24 cellular contexts compared by ENCODE assay signal in genomic region chr19:39181500-39182173, GRCh38. TPM values are rescaled to one million over a fixed set of nuclear protein-coding genes. Genes with fewer than 3 reads are reported as not detected.
"Had no signal": no experiment of that assay in that cellular context is flagged by ENCODE, and none has a peak within 500 bp of the region (broad histone marks: within the 10 kb centered on the region; RNA-seq: fewer than 3 reads in every experiment).

No MANE protein-coding gene starts in this region.

- H3K4me1 ChIP-seq: spleen, testis, upper lobe of left lung had no signal

- H3K4me1 Mint-ChIP-seq: activated naive CD4-positive, alpha-beta T cell treated with anti-CD3 and anti-CD28 coated beads, Interleukin-2, amount 10 ng/mL, durations not matched to agents 7 days and 5 days; activated naive CD8-positive, alpha-beta T cell treated with anti-CD3 and anti-CD28 coated beads, Interleukin-2, amount 50 U/mL, for 24 hours; brain; naive thymus-derived CD8-positive, alpha-beta T cell; stimulated activated memory B cell treated with anti-CD40 and anti-IgM and Interleukin-4, amounts not matched to agents 10 μg/mL and 1 μg/mL and 100 μg/mL, for 72 hours; T-cell had no signal

- H3K4me3 Mint-ChIP-seq: activated naive CD4-positive, alpha-beta T cell treated with anti-CD3 and anti-CD28 coated beads, Interleukin-2, amount 10 ng/mL, durations not matched to agents 7 days and 5 days; activated naive CD8-positive, alpha-beta T cell treated with anti-CD3 and anti-CD28 coated beads, Interleukin-2, amount 50 U/mL, for 24 hours; activated T-cell treated with anti-CD3 and anti-CD28 coated beads, Interleukin-2, amount 50 U/mL, for 4 hours; brain; naive thymus-derived CD8-positive, alpha-beta T cell; stimulated activated memory B cell treated with anti-CD40 and anti-IgM and Interleukin-4, amounts not matched to agents 10 μg/mL and 1 μg/mL and 100 μg/mL, for 72 hours; T-cell had no signal

- H3K27me3 Mint-ChIP-seq: activated naive CD4-positive, alpha-beta T cell treated with anti-CD3 and anti-CD28 coated beads, Interleukin-2, amount 10 ng/mL, durations not matched to agents 7 days and 5 days; activated naive CD8-positive, alpha-beta T cell treated with anti-CD3 and anti-CD28 coated beads, Interleukin-2, amount 50 U/mL, for 24 hours; brain; naive thymus-derived CD8-positive, alpha-beta T cell; stimulated activated memory B cell treated with anti-CD40 and anti-IgM and Interleukin-4, amounts not matched to agents 10 μg/mL and 1 μg/mL and 100 μg/mL, for 72 hours had no signal

- H3K27ac ChIP-seq: spleen, testis had no signal

- H3K9me3 ChIP-seq: spleen, testis, upper lobe of left lung had no signal

- H3K27me3 ChIP-seq: spleen, testis, upper lobe of left lung had no signal

- FAIRE-seq: colon, frontal cortex had no signal

- ATAC-seq: activated naive CD8-positive, alpha-beta T cell treated with anti-CD3 and anti-CD28 coated beads, Interleukin-2, amount 50 U/mL, for 24 hours; activated T-cell treated with anti-CD3 and anti-CD28 coated beads, Interleukin-2, amount 50 U/mL, for 4 hours; left ventricle myocardium superior; naive thymus-derived CD8-positive, alpha-beta T cell; stimulated activated memory B cell treated with anti-CD40 and anti-IgM and Interleukin-4, amounts not matched to agents 10 μg/mL and 1 μg/mL and 100 μg/mL, for 72 hours; T-cell had no signal

- H3K4me3 ChIP-seq: spleen, testis, upper lobe of left lung had no signal

- H3K27ac Mint-ChIP-seq: activated naive CD4-positive, alpha-beta T cell treated with anti-CD3 and anti-CD28 coated beads, Interleukin-2, amount 10 ng/mL, durations not matched to agents 7 days and 5 days; activated naive CD8-positive, alpha-beta T cell treated with anti-CD3 and anti-CD28 coated beads, Interleukin-2, amount 50 U/mL, for 24 hours; stimulated activated memory B cell treated with anti-CD40 and anti-IgM and Interleukin-4, amounts not matched to agents 10 μg/mL and 1 μg/mL and 100 μg/mL, for 72 hours; T-cell had no signal

- DNase-seq: activated CD4-positive, alpha-beta T cell treated with anti-CD3 and anti-CD28 coated beads for 48 hours; activated CD4-positive, CD25-positive, alpha-beta regulatory T cell; activated CD8-positive, alpha-beta memory T cell treated with anti-CD3 and anti-CD28 coated beads, Interleukin-2, amount 50 U/mL, for 4 hours; activated naive CD4-positive, alpha-beta T cell treated with anti-CD3 and anti-CD28 coated beads, Interleukin-2, amount 10 ng/mL, durations not matched to agents 7 days and 5 days; activated naive CD8-positive, alpha-beta T cell treated with anti-CD3 and anti-CD28 coated beads, Interleukin-2, amount 50 U/mL, for 24 hours; activated T-cell treated with anti-CD3 and anti-CD28 coated beads, Interleukin-2, amount 50 U/mL, for 4 hours; anterior cingulate cortex; central memory CD4-positive, alpha-beta T cell; erythroblast; left ventricle myocardium superior; mesendoderm; naive thymus-derived CD8-positive, alpha-beta T cell; spleen; stimulated activated CD4-positive, alpha-beta T cell treated with anti-CD3 and anti-CD28 coated beads, Interleukin-4, amount 100 ng/mL, for 4 hours; T-cell; T1000; testis; upper lobe of left lung had no signal

- H3K9me3 Mint-ChIP-seq: activated naive CD4-positive, alpha-beta T cell treated with anti-CD3 and anti-CD28 coated beads, Interleukin-2, amount 10 ng/mL, durations not matched to agents 7 days and 5 days; activated naive CD8-positive, alpha-beta T cell treated with anti-CD3 and anti-CD28 coated beads, Interleukin-2, amount 50 U/mL, for 24 hours; activated T-cell treated with anti-CD3 and anti-CD28 coated beads, Interleukin-2, amount 50 U/mL, for 4 hours; brain; naive thymus-derived CD8-positive, alpha-beta T cell; stimulated activated memory B cell treated with anti-CD40 and anti-IgM and Interleukin-4, amounts not matched to agents 10 μg/mL and 1 μg/mL and 100 μg/mL, for 72 hours; T-cell had no signal

RNA-seq across cellular contexts. Expression of gene NCCRP1, which starts 15.1 kb away (rescaled TPM):
- total RNA-seq: activated T-cell treated with anti-CD3 and anti-CD28 coated beads, Interleukin-2, amount 50 U/mL, for 4 hours; frontal cortex; left ventricle myocardium superior; naive thymus-derived CD8-positive, alpha-beta T cell had no signal
- polyA plus RNA-seq: naive thymus-derived CD8-positive, alpha-beta T cell had no signal

RNA-seq across cellular contexts. Expression of gene SYCN, which starts 22.4 kb away (rescaled TPM):
- total RNA-seq: frontal cortex; kidney epithelial cell; left ventricle myocardium superior; naive thymus-derived CD8-positive, alpha-beta T cell; renal cortical epithelial cell; spleen had no signal
- polyA plus RNA-seq: naive thymus-derived CD8-positive, alpha-beta T cell; spleen had no signal
